ENCODE assay signal across 1 cellular context in the genomic region with DNA sequence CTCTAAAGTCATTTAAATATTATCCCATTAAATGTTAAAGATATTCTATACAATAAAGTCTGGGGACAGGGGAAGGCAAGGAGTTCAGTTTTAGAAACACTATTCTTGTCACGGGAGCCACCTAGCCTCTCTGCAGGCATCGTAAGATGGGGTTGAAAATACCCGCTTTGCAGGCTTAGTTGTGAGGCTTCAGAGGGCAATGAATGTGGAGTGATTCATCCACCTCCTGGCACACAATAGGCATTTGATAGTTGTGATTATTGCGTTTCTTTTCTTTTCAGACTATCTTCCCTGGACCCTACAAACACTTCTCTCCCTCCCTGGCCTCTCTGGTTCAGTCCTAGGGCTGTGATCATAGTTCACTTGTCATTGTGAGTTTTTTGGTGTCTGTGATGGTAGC.
TF ChIP-seq lines count a peak whose summit lies in the region.

No MANE protein-coding gene starts in this region.

TF ChIP-seq in IMR-90, 13 proteins besides CTCF, POLR2A, EP300 and RAD21:
- TF ChIP-seq FOS (IDR thresholded peaks at IDR 0.05; ENCODE audit: low read depth, low read length), result no peak
- no peak for TF ChIP-seq RCOR1 (IDR thresholded peaks at IDR 0.05; ENCODE audit: insufficient replicate concordance, low read length)
- no peak for TF ChIP-seq MAZ (IDR thresholded peaks at IDR 0.05; ENCODE audit: borderline replicate concordance, low read depth, low read length)
- TF ChIP-seq, protein P1, sequence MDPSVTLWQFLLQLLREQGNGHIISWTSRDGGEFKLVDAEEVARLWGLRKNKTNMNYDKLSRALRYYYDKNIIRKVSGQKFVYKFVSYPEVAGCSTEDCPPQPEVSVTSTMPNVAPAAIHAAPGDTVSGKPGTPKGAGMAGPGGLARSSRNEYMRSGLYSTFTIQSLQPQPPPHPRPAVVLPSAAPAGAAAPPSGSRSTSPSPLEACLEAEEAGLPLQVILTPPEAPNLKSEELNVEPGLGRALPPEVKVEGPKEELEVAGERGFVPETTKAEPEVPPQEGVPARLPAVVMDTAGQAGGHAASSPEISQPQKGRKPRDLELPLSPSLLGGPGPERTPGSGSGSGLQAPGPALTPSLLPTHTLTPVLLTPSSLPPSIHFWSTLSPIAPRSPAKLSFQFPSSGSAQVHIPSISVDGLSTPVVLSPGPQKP (IDR thresholded peaks at IDR 0.05; ENCODE audit: borderline replicate concordance, low read depth, low read length), result no peak
- no peak for TF ChIP-seq MAFK (IDR thresholded peaks at IDR 0.05; ENCODE audit: low read depth, low read length)
- TF ChIP-seq, protein P2, sequence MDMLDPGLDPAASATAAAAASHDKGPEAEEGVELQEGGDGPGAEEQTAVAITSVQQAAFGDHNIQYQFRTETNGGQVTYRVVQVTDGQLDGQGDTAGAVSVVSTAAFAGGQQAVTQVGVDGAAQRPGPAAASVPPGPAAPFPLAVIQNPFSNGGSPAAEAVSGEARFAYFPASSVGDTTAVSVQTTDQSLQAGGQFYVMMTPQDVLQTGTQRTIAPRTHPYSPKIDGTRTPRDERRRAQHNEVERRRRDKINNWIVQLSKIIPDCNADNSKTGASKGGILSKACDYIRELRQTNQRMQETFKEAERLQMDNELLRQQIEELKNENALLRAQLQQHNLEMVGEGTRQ (IDR thresholded peaks at IDR 0.05; ENCODE audit: low read depth, low read length), result no peak
- no peak for TF ChIP-seq CHD1 (IDR thresholded peaks at IDR 0.05; ENCODE audit: low read depth, low read length)
- TF ChIP-seq MXI1 (IDR thresholded peaks at IDR 0.05; ENCODE audit: borderline replicate concordance, low read depth, low read length), result no peak
- no peak for TF ChIP-seq CEBPB (IDR thresholded peaks at IDR 0.05; ENCODE audit: low read depth, low read length)
- no peak for TF ChIP-seq BHLHE40 (IDR thresholded peaks at IDR 0.05; ENCODE audit: low read depth, low read length)
- no peak for TF ChIP-seq SMC3 (IDR thresholded peaks at IDR 0.05; ENCODE audit: low read depth, low read length)
- TF ChIP-seq RFX5 (IDR thresholded peaks at IDR 0.05; ENCODE audit: low read depth, low read length), result no peak
- TF ChIP-seq NFE2L2 (IDR thresholded peaks at IDR 0.05; ENCODE audit: low read depth, low read length), result no peak
